ENCODE assay signal across 13 cellular contexts in genomic region chr3:172515130-172515918, GRCh38. TPM values are rescaled to one million over a fixed set of nuclear protein-coding genes. Genes with fewer than 3 reads are reported as not detected.
A peak's percentile ranks its signal among the peaks of the same experiment; 100 is the strongest.
DNase-seq lines count a peak whose midpoint lies in the region; ATAC-seq, FAIRE-seq and TF ChIP-seq lines count a peak whose summit lies in the region.
"Had no signal": no experiment of that assay in that cellular context is flagged by ENCODE, and none has a peak within 500 bp of the region (broad histone marks: within the 10 kb centered on the region; RNA-seq: fewer than 3 reads in every experiment).

No MANE protein-coding gene starts in this region.

- no peak for TF ChIP-seq CTCF in keratinocyte (optimal IDR thresholded peaks at IDR 0.05 in 1 of 3, IDR thresholded peaks at IDR 0.05 in 1 of 3, conservative IDR thresholded peaks at IDR 0.05 in 1 of 3; ENCODE audit: extremely low read depth in 1 of 3, insufficient read depth in 2 of 3, low read length in 3 of 3)

- no peak for FAIRE-seq in keratinocyte (lab: Jason Lieb, UNC)

- H3K9me1 ChIP-seq in keratinocyte (ENCODE audit: control insufficient read depth, extremely low read depth, insufficient read depth, low read length): no peaks in the 10 kb centered on the region

- H3K27me3 ChIP-seq in keratinocyte (ENCODE audit: control insufficient read depth, extremely low read depth, insufficient read depth, low read length): no peaks in the 10 kb centered on the region
- H3K27me3 ChIP-seq: body of pancreas had no signal

- ATAC-seq in activated CD8-positive, alpha-beta memory T cell treated with anti-CD3 and anti-CD28 coated beads, Interleukin-2, amount 10 ng/mL, durations not matched to agents 7 days and 5 days: no peak
- no peak for ATAC-seq in stimulated activated naive CD8-positive, alpha-beta T cell treated with anti-CD3 and anti-CD28 coated beads, Interleukin-15, amount 100 ng/mL, for 72 hours
- ATAC-seq in GM19455 (IDR thresholded peaks at IDR 0.05; ENCODE audit: unreplicated experiment): no peak
- ATAC-seq: body of pancreas had no signal

- peak overlapping the region; percentile 4 for H2AFZ ChIP-seq in keratinocyte (ENCODE audit: control insufficient read depth, low read length)

- H3K79me2 ChIP-seq in keratinocyte (ENCODE audit: control insufficient read depth, insufficient read depth, low read length): no peaks in the 10 kb centered on the region

- H3K4me1 Mint-ChIP-seq in activated CD8-positive, alpha-beta memory T cell treated with anti-CD3 and anti-CD28 coated beads, Interleukin-2, amount 10 ng/mL, durations not matched to agents 7 days and 5 days: peaks cover 92% of the 10 kb centered on the region
- H3K4me1 Mint-ChIP-seq in activated T-helper 1 cell treated with anti-CD3 and anti-CD28 coated beads, Interleukin-12 subunit alpha, Interleukin-12 subunit beta, Interleukin-2, Interleukin-4 antibody, amounts not matched to agents 30 ng/mL and 10 ng/mL and 1 ng/mL, durations not matched to agents 14 hours and 24 hours and 36 hours (ENCODE audit: low read depth): peaks cover 98% of the 10 kb centered on the region
- H3K4me1 Mint-ChIP-seq in stimulated activated naive CD8-positive, alpha-beta T cell treated with anti-CD3 and anti-CD28 coated beads, Interleukin-15, amount 100 ng/mL, for 72 hours: peaks cover 96% of the 10 kb centered on the region

- no peak for DNase-seq in activated CD8-positive, alpha-beta memory T cell treated with anti-CD3 and anti-CD28 coated beads, Interleukin-2, amount 10 ng/mL, durations not matched to agents 7 days and 5 days
- DNase-seq in activated CD8-positive, alpha-beta memory T cell treated with anti-CD3 and anti-CD28 coated beads, Interleukin-2, amount 50 U/mL, for 48 hours: no peak
- no peak for DNase-seq in activated T-helper 1 cell treated with anti-CD3 and anti-CD28 coated beads, Interleukin-12 subunit alpha, Interleukin-12 subunit beta, Interleukin-2, Interleukin-4 antibody, amounts not matched to agents 30 ng/mL and 10 ng/mL and 1 ng/mL, durations not matched to agents 14 hours and 24 hours and 36 hours (ENCODE audit: low spot score)
- DNase-seq in keratinocyte (ENCODE audit: low read depth, low spot score) (no peak), RPMI8226 (no peak), HUDEP-2 (lab: John Stamatoyannopoulos, UW; ENCODE audit: unreplicated experiment in 76 of 76) (no peak)
- DNase-seq in stimulated activated naive CD8-positive, alpha-beta T cell treated with anti-CD3 and anti-CD28 coated beads, Interleukin-15, amount 100 ng/mL, for 72 hours: no peak
- DNase-seq: body of pancreas, Karpas-422, NCI-H748 treated with DMSO at 0.1 percent for 48 hours had no signal

- peak overlapping the region; percentile 2 for H3K4me2 ChIP-seq in keratinocyte (ENCODE audit: control insufficient read depth, extremely low read depth, insufficient read depth, low read depth, low read length)

- peaks cover 92% of the 10 kb centered on the region for H3K36me3 Mint-ChIP-seq in activated CD8-positive, alpha-beta memory T cell treated with anti-CD3 and anti-CD28 coated beads, Interleukin-2, amount 10 ng/mL, durations not matched to agents 7 days and 5 days
- H3K36me3 Mint-ChIP-seq in activated T-helper 1 cell treated with anti-CD3 and anti-CD28 coated beads, Interleukin-12 subunit alpha, Interleukin-12 subunit beta, Interleukin-2, Interleukin-4 antibody, amounts not matched to agents 30 ng/mL and 10 ng/mL and 1 ng/mL, durations not matched to agents 14 hours and 24 hours and 36 hours (ENCODE audit: low read depth): peaks cover 85% of the 10 kb centered on the region
- H3K36me3 Mint-ChIP-seq: WTC11 had no signal

- H3K4me3 ChIP-seq in keratinocyte (ENCODE audit: control insufficient read depth in 2 of 3, extremely low read depth in 1 of 3, insufficient read depth in 2 of 3, low read depth in 1 of 3, low read length in 3 of 3): no peak overlapping the region
- H3K4me3 ChIP-seq: body of pancreas had no signal

- H3K9me3 Mint-ChIP-seq in activated CD8-positive, alpha-beta memory T cell treated with anti-CD3 and anti-CD28 coated beads, Interleukin-2, amount 10 ng/mL, durations not matched to agents 7 days and 5 days (ENCODE audit: low read depth): no peaks in the 10 kb centered on the region
- H3K9me3 Mint-ChIP-seq in activated T-helper 1 cell treated with anti-CD3 and anti-CD28 coated beads, Interleukin-12 subunit alpha, Interleukin-12 subunit beta, Interleukin-2, Interleukin-4 antibody, amounts not matched to agents 30 ng/mL and 10 ng/mL and 1 ng/mL, durations not matched to agents 14 hours and 24 hours and 36 hours: no peaks in the 10 kb centered on the region
- H3K9me3 Mint-ChIP-seq in stimulated activated naive CD8-positive, alpha-beta T cell treated with anti-CD3 and anti-CD28 coated beads, Interleukin-15, amount 100 ng/mL, for 72 hours: peaks cover 0 to 5% of the 10 kb centered on the region in 2 donors

- intact Hi-C loops in activated T-helper 1 cell treated with anti-CD3 and anti-CD28 coated beads, Interleukin-12 subunit alpha, Interleukin-12 subunit beta, Interleukin-2, Interleukin-4 antibody, amounts not matched to agents 30 ng/mL and 10 ng/mL and 1 ng/mL, durations not matched to agents 14 hours and 24 hours and 36 hours (cut with micrococcal nuclease): loop anchor here (1.0 to 10.0 kb wide), 6 partner anchors 8 to 1261 kb away; partner anchors contain the start of genes ECT2, FNDC3B, TNFSF10 and TNIK

- H3K27me3 Mint-ChIP-seq in activated CD8-positive, alpha-beta memory T cell treated with anti-CD3 and anti-CD28 coated beads, Interleukin-2, amount 10 ng/mL, durations not matched to agents 7 days and 5 days: no peaks in the 10 kb centered on the region
- no peaks in the 10 kb centered on the region for H3K27me3 Mint-ChIP-seq in activated T-helper 1 cell treated with anti-CD3 and anti-CD28 coated beads, Interleukin-12 subunit alpha, Interleukin-12 subunit beta, Interleukin-2, Interleukin-4 antibody, amounts not matched to agents 30 ng/mL and 10 ng/mL and 1 ng/mL, durations not matched to agents 14 hours and 24 hours and 36 hours (ENCODE audit: insufficient read depth)
- no peaks in the 10 kb centered on the region for H3K27me3 Mint-ChIP-seq in stimulated activated naive CD8-positive, alpha-beta T cell treated with anti-CD3 and anti-CD28 coated beads, Interleukin-15, amount 100 ng/mL, for 72 hours

- no peaks in the 10 kb centered on the region for H4K20me1 ChIP-seq in keratinocyte (ENCODE audit: control insufficient read depth, extremely low read depth, insufficient read depth, low read length)

- peak overlapping the region; percentile 69 for H3K27ac Mint-ChIP-seq in activated CD8-positive, alpha-beta memory T cell treated with anti-CD3 and anti-CD28 coated beads, Interleukin-2, amount 10 ng/mL, durations not matched to agents 7 days and 5 days
- peak overlapping the region; percentile 97 for H3K27ac Mint-ChIP-seq in activated T-helper 1 cell treated with anti-CD3 and anti-CD28 coated beads, Interleukin-12 subunit alpha, Interleukin-12 subunit beta, Interleukin-2, Interleukin-4 antibody, amounts not matched to agents 30 ng/mL and 10 ng/mL and 1 ng/mL, durations not matched to agents 14 hours and 24 hours and 36 hours
- H3K27ac Mint-ChIP-seq in stimulated activated naive CD8-positive, alpha-beta T cell treated with anti-CD3 and anti-CD28 coated beads, Interleukin-15, amount 100 ng/mL, for 72 hours: peak overlapping the region in 1 of 2 donors; percentile 72
- H3K27ac Mint-ChIP-seq: WTC11 had no signal

- peak overlapping the region; percentile 18 for H3K9ac ChIP-seq in keratinocyte (ENCODE audit: control insufficient read depth, extremely low read depth, insufficient read depth, low read length)

- H3K4me1 ChIP-seq in keratinocyte (ENCODE audit: control insufficient read depth, extremely low read depth, insufficient read depth, low read length): peaks cover 43% of the 10 kb centered on the region

- CTCF ChIA-PET in activated CD8-positive, alpha-beta memory T cell treated with anti-CD3 and anti-CD28 coated beads, Interleukin-2, amount 10 ng/mL, durations not matched to agents 7 days and 5 days (lab: Charles Lee): interaction anchor here (0.9 to 2.2 kb wide), 8 partner anchors 8 to 227 kb away, joined by 3 to 9 read pairs (median 3); partner anchors contain the start of gene TNFSF10

- no peaks in the 10 kb centered on the region for H3K9me3 ChIP-seq in keratinocyte (ENCODE audit: control insufficient read depth, low read depth, low read length)
- H3K9me3 ChIP-seq: body of pancreas had no signal

- peak overlapping the region; percentile 40 for H3K4me3 Mint-ChIP-seq in activated CD8-positive, alpha-beta memory T cell treated with anti-CD3 and anti-CD28 coated beads, Interleukin-2, amount 10 ng/mL, durations not matched to agents 7 days and 5 days
- H3K4me3 Mint-ChIP-seq in activated T-helper 1 cell treated with anti-CD3 and anti-CD28 coated beads, Interleukin-12 subunit alpha, Interleukin-12 subunit beta, Interleukin-2, Interleukin-4 antibody, amounts not matched to agents 30 ng/mL and 10 ng/mL and 1 ng/mL, durations not matched to agents 14 hours and 24 hours and 36 hours: peak overlapping the region; percentile 86
- H3K4me3 Mint-ChIP-seq in stimulated activated naive CD8-positive, alpha-beta T cell treated with anti-CD3 and anti-CD28 coated beads, Interleukin-15, amount 100 ng/mL, for 72 hours: peak overlapping the region; percentile 72 to 91
- H3K4me3 Mint-ChIP-seq: WTC11 had no signal

- H3K36me3 ChIP-seq in keratinocyte (ENCODE audit: control insufficient read depth in 2 of 2, extremely low read depth in 1 of 2, insufficient read depth in 2 of 2, low read length in 2 of 2): peaks cover 0 to 6% of the 10 kb centered on the region in 2 experiments

- dilution Hi-C loops in keratinocyte (cut with MboI; ENCODE audit: extremely low pct_ligation_motif_present, low sequenced_read_pairs): no loop called here

- H3K27ac ChIP-seq in keratinocyte (ENCODE audit: control insufficient read depth, insufficient read depth, low read length): peak overlapping the region; percentile 97

RNA-seq across cellular contexts. Expression of gene TNFSF10, which starts 7.9 kb away (rescaled TPM):
- total RNA-seq in activated CD8-positive, alpha-beta memory T cell treated with anti-CD3 and anti-CD28 coated beads, Interleukin-2, amount 10 ng/mL, durations not matched to agents 7 days and 5 days: 100 to 1,000 TPM; 144 to 256 TPM
- 119 and 123 TPM in 2 replicates for total RNA-seq in activated T-helper 1 cell treated with anti-CD3 and anti-CD28 coated beads, Interleukin-12 subunit alpha, Interleukin-12 subunit beta, Interleukin-2, Interleukin-4 antibody, amounts not matched to agents 30 ng/mL and 10 ng/mL and 1 ng/mL, durations not matched to agents 14 hours and 24 hours and 36 hours
- 21.7 to 47.2 TPM (median 22.2 TPM) in 3 replicates for polyA plus RNA-seq in keratinocyte
- 30.2 TPM for polyA plus RNA-seq in keratinocyte (2011; ENCODE audit: low read depth)
- polyA plus RNA-seq in keratinocyte (2011; cell fraction: cytosol; rRNA removed): 8.4 and 14.6 TPM in 2 replicates
- polyA plus RNA-seq in keratinocyte (2011; cell fraction: nucleus; rRNA removed): 39.4 and 45.3 TPM in 2 replicates
- polyA plus RNA-seq in keratinocyte (2012; ENCODE audit: low replicate concordance): 18.6 and 28.6 TPM in 2 replicates
- polyA minus RNA-seq in keratinocyte: 17.3 to 42.2 TPM (median 17.9 TPM) in 3 replicates
- polyA minus RNA-seq in keratinocyte (2011; cell fraction: cytosol; rRNA and poly(A)+ RNA removed): 4.6 TPM
- 27.8 and 41.7 TPM in 2 replicates for polyA minus RNA-seq in keratinocyte (2011; cell fraction: nucleus; rRNA and poly(A)+ RNA removed)
- polyA plus RNA-seq: neural cell had no signal
